In genomic region chr1:41380979-41381690, GRCh38 we compare ENCODE assay signal across 8 cellular contexts. TPM values are rescaled to one million over a fixed set of nuclear protein-coding genes. Genes with fewer than 3 reads are reported as not detected.
DNase-seq lines count a peak whose midpoint lies in the region; ATAC-seq lines count a peak whose summit lies in the region.

No MANE protein-coding gene starts in this region.

- peak overlapping the region; percentile 98 for H4K8ac ChIP-seq in neuronal stem cell (ENCODE audit: low read depth, low read length)

- H3K27me3 ChIP-seq in SJCRH30 (no peaks in the 10 kb centered on the region), esophagus (ENCODE audit: control insufficient read depth in 1 of 2, insufficient read depth in 2 of 2, low read length in 2 of 2) (no peaks in the 10 kb centered on the region), neuronal stem cell (ENCODE audit: control insufficient read depth in 3 of 3, insufficient read depth in 3 of 3, low read depth in 1 of 3, low read length in 3 of 3) (peaks cover 16 to 98% (median 65%) of the 10 kb centered on the region in 3 experiments)

- peak overlapping the region; percentile 91 for H3K4me2 ChIP-seq in neuronal stem cell (ENCODE audit: insufficient read depth, low read length, poor library complexity, severe bottlenecking)

- H3K27ac ChIP-seq in SJCRH30: peak overlapping the region; percentile 23; the same call in 1 of the 2 replicates
- H3K27ac ChIP-seq in esophagus (ENCODE audit: low read depth in 2 of 2, low read length in 1 of 2): peak overlapping the region; percentile 88 to 89
- H3K27ac ChIP-seq in neuronal stem cell (replicated peaks; ENCODE audit: low read length): no peak overlapping the region

- H2BK15ac ChIP-seq in neuronal stem cell (ENCODE audit: low read length): peak overlapping the region; percentile 41

- no peaks in the 10 kb centered on the region for H3K79me1 ChIP-seq in neuronal stem cell (ENCODE audit: low read depth, low read length)

- WGBS in esophagus, 2 donors: 9 to 10% methylated on average over 29 of the region's 29 CpGs
- 83% methylated on average over 1 of the region's 29 CpGs; no CpG with 5 or more reads in 1 of the 2 donors for WGBS in neuronal stem cell (ENCODE audit: extremely low coverage in 2 of 2, insufficient read length in 2 of 2, insufficient replicate concordance in 1 of 2), 2 donors

- no peak overlapping the region for H3K4me3 ChIP-seq in SJCRH30
- peak overlapping the region; percentile 56 to 57 for H3K4me3 ChIP-seq in esophagus (ENCODE audit: low read depth in 1 of 2, low read length in 2 of 2)
- H3K4me3 ChIP-seq in neuronal stem cell (ENCODE audit: low read length in 2 of 2): peak overlapping the region in 1 of 2 donors; percentile 39

- H2BK120ac ChIP-seq in neuronal stem cell (ENCODE audit: low read depth, low read length): no peak overlapping the region

- DNase-seq in stimulated activated CD4-positive, alpha-beta T cell treated with anti-CD3 and anti-CD28 coated beads, Interleukin-4, amount 100 ng/mL, for 1 hour: peak; percentile 32
- DNase-seq in stimulated activated CD4-positive, alpha-beta T cell treated with anti-CD3 and anti-CD28 coated beads, Interleukin-2, amount 100 ng/mL, for 48 hours: no peak
- peak; percentile 71 to 84 for DNase-seq in SJCRH30
- DNase-seq in neuronal stem cell (ENCODE audit: low spot score): no peak
- no peak for DNase-seq in Ammon's horn (ENCODE audit: low spot score)
- no peak for DNase-seq in activated CD4-positive, CD25-positive, alpha-beta regulatory T cell treated with anti-CD3 and anti-CD28 coated beads, Interleukin-2, amount 50 U/mL, for 72 hours

- H3K36me3 ChIP-seq in SJCRH30 (peaks cover 7% of the 10 kb centered on the region), esophagus (ENCODE audit: control insufficient read depth in 2 of 2, insufficient read depth in 2 of 2, low read length in 1 of 2) (no peaks in the 10 kb centered on the region), neuronal stem cell (replicated peaks in 1 of 2; ENCODE audit: control insufficient read depth in 2 of 2, insufficient read depth in 2 of 2, low read length in 2 of 2) (no peaks in the 10 kb centered on the region)

- no peak overlapping the region for H3K4ac ChIP-seq in neuronal stem cell (ENCODE audit: low read length)

- H3K14ac ChIP-seq in neuronal stem cell (ENCODE audit: low read length): no peak overlapping the region

- peak overlapping the region; percentile 82 for H3K23ac ChIP-seq in neuronal stem cell (ENCODE audit: low read depth, low read length, poor library complexity)

- no peaks in the 10 kb centered on the region for H3K9me3 ChIP-seq in SJCRH30 (replicated peaks)
- H3K9me3 ChIP-seq in esophagus (ENCODE audit: control insufficient read depth in 2 of 2, insufficient read depth in 1 of 2, low read depth in 1 of 2, low read length in 1 of 2): peaks cover 0 to 2% of the 10 kb centered on the region in 2 donors
- no peaks in the 10 kb centered on the region for H3K9me3 ChIP-seq in neuronal stem cell (replicated peaks in 1 of 2; ENCODE audit: control insufficient read depth in 2 of 2, insufficient read depth in 1 of 2, low read depth in 1 of 2, low read length in 2 of 2)

- H3K4me1 ChIP-seq in SJCRH30: peaks cover 30% of the 10 kb centered on the region
- peaks cover 10% of the 10 kb centered on the region in 2 donors for H3K4me1 ChIP-seq in esophagus (ENCODE audit: control insufficient read depth in 2 of 2, insufficient read depth in 2 of 2, low read length in 1 of 2)
- H3K4me1 ChIP-seq in neuronal stem cell (ENCODE audit: control insufficient read depth in 2 of 2, insufficient read depth in 1 of 2, low read depth in 1 of 2, low read length in 2 of 2): peaks cover 0 to 6% of the 10 kb centered on the region in 2 donors

- peak overlapping the region; percentile 86 for H2BK12ac ChIP-seq in neuronal stem cell (ENCODE audit: low read length)

- H4K91ac ChIP-seq in neuronal stem cell (ENCODE audit: low read depth, low read length, poor library complexity): no peak overlapping the region

- H2AK5ac ChIP-seq in neuronal stem cell (ENCODE audit: low read depth, low read length): peak overlapping the region; percentile 60

- peak overlapping the region; percentile 75 for H2AFZ ChIP-seq in neuronal stem cell (ENCODE audit: low read length)

- H2BK5ac ChIP-seq in neuronal stem cell (ENCODE audit: low read length): no peak overlapping the region

- peak overlapping the region; percentile 92 for H3K18ac ChIP-seq in neuronal stem cell (ENCODE audit: low read length)

- peak overlapping the region; percentile 63 for H3K9ac ChIP-seq in neuronal stem cell (ENCODE audit: low read depth, low read length, poor library complexity)

- ATAC-seq in GM19467 (IDR thresholded peaks at IDR 0.05; ENCODE audit: unreplicated experiment): no peak

RNA-seq across cellular contexts. Expression of gene FOXO6, which starts 19.9 kb away (rescaled TPM):
- total RNA-seq in SJCRH30 (2014; rRNA removed; shearing (Covaris generic)): 11.9 and 12.9 TPM in 2 replicates
- under 1 TPM; 0.15 to 0.28 TPM for polyA plus RNA-seq in esophagus
- polyA plus RNA-seq in neuronal stem cell (2013, experiment 1 of 2): 3.4 TPM
- 3.1 TPM for polyA plus RNA-seq in neuronal stem cell (2013, experiment 2 of 2)

Comparison
In these comparisons a context has a peak if more than half of its experiments do, and no peak if none do; other contexts are left out.
1. DNase-seq: peak in stimulated activated CD4-positive, alpha-beta T cell treated with anti-CD3 and anti-CD28 coated beads, Interleukin-4, amount 100 ng/mL, for 1 hour (single experiment) and SJCRH30 (2 of 2); none in stimulated activated CD4-positive, alpha-beta T cell treated with anti-CD3 and anti-CD28 coated beads, Interleukin-2, amount 100 ng/mL, for 48 hours (0 of 2), neuronal stem cell (single experiment), Ammon's horn (single experiment) and activated CD4-positive, CD25-positive, alpha-beta regulatory T cell treated with anti-CD3 and anti-CD28 coated beads, Interleukin-2, amount 50 U/mL, for 72 hours (single experiment).